8 cellular contexts compared by ENCODE assay signal in the genomic region with DNA sequence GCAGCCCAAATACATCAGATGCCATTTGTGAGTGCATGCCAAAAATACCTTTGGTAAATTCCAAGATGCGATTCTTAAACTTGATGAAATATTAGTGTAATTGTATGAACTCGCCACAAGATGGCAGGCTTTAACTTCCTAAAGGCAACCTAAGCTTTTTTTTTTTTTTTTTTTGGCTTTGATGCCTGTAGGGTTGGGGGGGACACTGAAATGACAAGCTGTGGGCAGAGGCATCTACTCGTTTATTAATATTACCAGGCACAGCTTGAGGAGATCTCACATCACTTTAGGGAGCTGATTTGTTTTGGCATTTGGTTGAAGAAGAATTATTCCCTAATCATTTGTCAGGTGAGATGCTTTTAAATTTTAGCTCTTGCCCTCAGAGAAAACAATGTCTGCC.
DNase-seq lines count a peak whose midpoint lies in the region; ATAC-seq and TF ChIP-seq lines count a peak whose summit lies in the region.

No MANE protein-coding gene starts in this region.

- no peak for DNase-seq in natural killer cell
- DNase-seq in natural killer cell treated with Interleukin-12 subunit alpha and Interleukin-12 subunit beta and Interleukin-15 and Interleukin-18, amount 100 ng/mL, for 72 hours (ENCODE audit: low spot score), result no peak
- DNase-seq in RKO (ENCODE audit: low spot score), result peak; percentile 80
- peak; percentile 35 for DNase-seq in endothelial cell (ENCODE audit: low spot score)

- H3K4me1 Mint-ChIP-seq in natural killer cell (no peaks in the 10 kb centered on the region), endothelial cell (ENCODE audit: unreplicated experiment) (peaks cover 3% of the 10 kb centered on the region)
- H3K4me1 Mint-ChIP-seq in natural killer cell treated with Interleukin-12 subunit alpha and Interleukin-12 subunit beta and Interleukin-15 and Interleukin-18, amount 100 ng/mL, for 72 hours (ENCODE audit: low read depth in 2 of 2), result no peaks in the 10 kb centered on the region

- no peaks in the 10 kb centered on the region for H3K27me3 ChIP-seq in neural cell (ENCODE audit: insufficient read depth, low read depth, low read length)

- peak overlapping the region; percentile 42 for H3K4me2 ChIP-seq in neural cell (ENCODE audit: low read length)

- peak overlapping the region; percentile 31 for H3K9ac ChIP-seq in neural cell (ENCODE audit: low read length)

- no peak overlapping the region for H3K4me3 Mint-ChIP-seq in natural killer cell
- H3K4me3 Mint-ChIP-seq in natural killer cell treated with Interleukin-12 subunit alpha and Interleukin-12 subunit beta and Interleukin-15 and Interleukin-18, amount 100 ng/mL, for 72 hours, result no peak overlapping the region
- H3K4me3 Mint-ChIP-seq in endothelial cell (ENCODE audit: unreplicated experiment), result no peak overlapping the region

- peak; percentile 95 for TF ChIP-seq RAD21 in neural cell (conservative IDR thresholded peaks at IDR 0.05)

- H3K9me3 ChIP-seq in neural cell (ENCODE audit: low read length), result no peaks in the 10 kb centered on the region

- H3K36me3 ChIP-seq in neural cell (ENCODE audit: insufficient read depth, low read length), result no peaks in the 10 kb centered on the region

- H3K27ac Mint-ChIP-seq in natural killer cell (no peak overlapping the region), endothelial cell (ENCODE audit: unreplicated experiment) (no peak overlapping the region)
- no peak overlapping the region for H3K27ac Mint-ChIP-seq in natural killer cell treated with Interleukin-12 subunit alpha and Interleukin-12 subunit beta and Interleukin-15 and Interleukin-18, amount 100 ng/mL, for 72 hours

- H3K79me2 ChIP-seq in neural cell (replicated peaks; ENCODE audit: insufficient read depth, low read length), result no peaks in the 10 kb centered on the region

- H3K27me3 Mint-ChIP-seq in natural killer cell (ENCODE audit: low read depth in 2 of 2), result peaks cover 3 to 22% of the 10 kb centered on the region in 2 donors
- peaks cover 2 to 14% of the 10 kb centered on the region in 2 donors for H3K27me3 Mint-ChIP-seq in natural killer cell treated with Interleukin-12 subunit alpha and Interleukin-12 subunit beta and Interleukin-15 and Interleukin-18, amount 100 ng/mL, for 72 hours
- peaks cover 7% of the 10 kb centered on the region for H3K27me3 Mint-ChIP-seq in endothelial cell (ENCODE audit: unreplicated experiment)

- H3K9me2 ChIP-seq in neural cell (ENCODE audit: insufficient read depth, low read length), result no peaks in the 10 kb centered on the region

- H4K20me1 ChIP-seq in neural cell (ENCODE audit: insufficient read depth), result no peaks in the 10 kb centered on the region

- peak overlapping the region; percentile 33 for H3K4me3 ChIP-seq in neural cell (ENCODE audit: low read length)

- TF ChIP-seq EP300 in neural cell (conservative IDR thresholded peaks at IDR 0.05; ENCODE audit: poor library complexity, severe bottlenecking), result peak; percentile 59

- H3K36me3 Mint-ChIP-seq in natural killer cell, result no peaks in the 10 kb centered on the region
- no peaks in the 10 kb centered on the region for H3K36me3 Mint-ChIP-seq in natural killer cell treated with Interleukin-12 subunit alpha and Interleukin-12 subunit beta and Interleukin-15 and Interleukin-18, amount 100 ng/mL, for 72 hours
- H3K36me3 Mint-ChIP-seq in endothelial cell (ENCODE audit: low read depth, unreplicated experiment), result no peaks in the 10 kb centered on the region

- ATAC-seq in natural killer cell (peak in 1 of 3 donors; percentile 55), GM19452 (IDR thresholded peaks at IDR 0.05; ENCODE audit: unreplicated experiment) (no peak), GM21447 (IDR thresholded peaks at IDR 0.05; ENCODE audit: unreplicated experiment) (no peak)
- ATAC-seq in natural killer cell treated with Interleukin-12 subunit alpha and Interleukin-12 subunit beta and Interleukin-15 and Interleukin-18, amount 100 ng/mL, for 72 hours, result no peak

- H3K9me3 Mint-ChIP-seq in natural killer cell (no peaks in the 10 kb centered on the region), endothelial cell (ENCODE audit: unreplicated experiment) (no peaks in the 10 kb centered on the region)
- H3K9me3 Mint-ChIP-seq in natural killer cell treated with Interleukin-12 subunit alpha and Interleukin-12 subunit beta and Interleukin-15 and Interleukin-18, amount 100 ng/mL, for 72 hours, result no peaks in the 10 kb centered on the region

- intact Hi-C loops in natural killer cell (cut with micrococcal nuclease), result no loop called here

- peaks cover 6% of the 10 kb centered on the region for H3F3A ChIP-seq in neural cell (ENCODE audit: insufficient read depth, low read length, poor library complexity, severe bottlenecking)

- peak overlapping the region; percentile 3 for H3K27ac ChIP-seq in neural cell (ENCODE audit: low read length)

- TF ChIP-seq CTCF in natural killer cell (IDR thresholded peaks at IDR 0.05) (peak; percentile 71), LNCAP (IDR thresholded peaks at IDR 0.05) (peak; percentile 64), endothelial cell (IDR thresholded peaks at IDR 0.05; ENCODE audit: unreplicated experiment) (peak; percentile 96), neural cell (IDR thresholded peaks at IDR 0.05; ENCODE audit: poor library complexity, severe bottlenecking) (peak; percentile 94)

- no peak overlapping the region for H2AFZ ChIP-seq in neural cell (ENCODE audit: low read depth, low read length)

TF ChIP-seq in neural cell, 6 proteins besides CTCF, POLR2A, EP300 and RAD21:
- TF ChIP-seq SMC3 (conservative IDR thresholded peaks at IDR 0.05; ENCODE audit: poor library complexity) (peak; percentile 94), EZH2 (IDR thresholded peaks at IDR 0.05; ENCODE audit: borderline replicate concordance, insufficient read depth, low read length, poor library complexity, severe bottlenecking) (no peak), TAF1 (IDR thresholded peaks at IDR 0.05; ENCODE audit: low read depth) (no peak), POLR2AphosphoS5 (IDR thresholded peaks at IDR 0.05) (peak; percentile 48), MXI1 (conservative IDR thresholded peaks at IDR 0.05; ENCODE audit: poor library complexity, severe bottlenecking) (no peak)
- TF ChIP-seq, protein P1, sequence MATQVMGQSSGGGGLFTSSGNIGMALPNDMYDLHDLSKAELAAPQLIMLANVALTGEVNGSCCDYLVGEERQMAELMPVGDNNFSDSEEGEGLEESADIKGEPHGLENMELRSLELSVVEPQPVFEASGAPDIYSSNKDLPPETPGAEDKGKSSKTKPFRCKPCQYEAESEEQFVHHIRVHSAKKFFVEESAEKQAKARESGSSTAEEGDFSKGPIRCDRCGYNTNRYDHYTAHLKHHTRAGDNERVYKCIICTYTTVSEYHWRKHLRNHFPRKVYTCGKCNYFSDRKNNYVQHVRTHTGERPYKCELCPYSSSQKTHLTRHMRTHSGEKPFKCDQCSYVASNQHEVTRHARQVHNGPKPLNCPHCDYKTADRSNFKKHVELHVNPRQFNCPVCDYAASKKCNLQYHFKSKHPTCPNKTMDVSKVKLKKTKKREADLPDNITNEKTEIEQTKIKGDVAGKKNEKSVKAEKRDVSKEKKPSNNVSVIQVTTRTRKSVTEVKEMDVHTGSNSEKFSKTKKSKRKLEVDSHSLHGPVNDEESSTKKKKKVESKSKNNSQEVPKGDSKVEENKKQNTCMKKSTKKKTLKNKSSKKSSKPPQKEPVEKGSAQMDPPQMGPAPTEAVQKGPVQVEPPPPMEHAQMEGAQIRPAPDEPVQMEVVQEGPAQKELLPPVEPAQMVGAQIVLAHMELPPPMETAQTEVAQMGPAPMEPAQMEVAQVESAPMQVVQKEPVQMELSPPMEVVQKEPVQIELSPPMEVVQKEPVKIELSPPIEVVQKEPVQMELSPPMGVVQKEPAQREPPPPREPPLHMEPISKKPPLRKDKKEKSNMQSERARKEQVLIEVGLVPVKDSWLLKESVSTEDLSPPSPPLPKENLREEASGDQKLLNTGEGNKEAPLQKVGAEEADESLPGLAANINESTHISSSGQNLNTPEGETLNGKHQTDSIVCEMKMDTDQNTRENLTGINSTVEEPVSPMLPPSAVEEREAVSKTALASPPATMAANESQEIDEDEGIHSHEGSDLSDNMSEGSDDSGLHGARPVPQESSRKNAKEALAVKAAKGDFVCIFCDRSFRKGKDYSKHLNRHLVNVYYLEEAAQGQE (IDR thresholded peaks at IDR 0.05; ENCODE audit: borderline replicate concordance), result no peak

Comparison
In these comparisons a context has a peak if more than half of its experiments do, and no peak if none do; other contexts are left out.
1. DNase-seq: peak in RKO (single experiment) and endothelial cell (single experiment); none in natural killer cell (single experiment) and natural killer cell treated with Interleukin-12 subunit alpha and Interleukin-12 subunit beta and Interleukin-15 and Interleukin-18, amount 100 ng/mL, for 72 hours (single experiment).
2. Peak in every context shown above with its lines, with median percentiles within 50 percentile points of each other: CTCF ChIP-seq.